ENCODE assay signal across 8 cellular contexts in the genomic region with DNA sequence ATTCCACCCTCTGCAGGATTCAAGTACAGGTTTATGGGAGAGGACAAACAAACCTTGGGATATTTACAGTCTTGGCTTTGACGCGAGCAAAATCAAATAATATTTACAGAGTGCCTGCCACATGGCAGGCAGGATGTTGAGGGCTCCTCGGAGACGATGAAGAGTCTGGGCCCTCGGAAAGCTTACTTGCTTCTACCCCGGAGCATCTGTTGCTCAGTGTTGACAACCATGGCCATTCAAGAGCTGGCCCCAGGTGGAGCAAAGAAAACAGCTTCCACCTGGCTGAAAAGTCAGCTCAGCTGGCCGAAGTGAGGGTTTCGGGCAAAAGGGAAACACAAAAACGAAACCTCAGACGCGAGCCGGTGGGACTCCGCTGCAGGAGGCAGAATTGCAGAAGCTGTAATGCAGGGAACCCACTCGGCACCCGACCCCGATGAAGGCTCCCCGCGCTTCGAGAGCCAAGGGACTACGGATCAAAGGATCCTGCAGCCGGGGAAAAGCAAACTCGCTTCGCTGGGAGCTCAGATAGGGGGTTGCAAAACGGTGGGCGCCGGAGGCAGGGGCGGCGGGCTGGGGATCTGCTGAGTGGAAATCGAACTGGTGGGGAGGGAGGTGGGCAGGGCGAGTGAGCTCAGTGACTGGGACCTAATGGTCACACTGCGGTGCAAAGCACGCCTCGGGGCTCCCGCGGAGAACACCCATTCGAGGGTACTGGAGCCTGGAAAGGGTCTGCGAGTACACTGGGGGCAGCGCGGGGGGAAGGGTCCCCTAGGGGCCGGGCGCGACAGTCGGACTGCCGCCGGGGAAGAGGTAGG. TPM values are rescaled to one million over a fixed set of nuclear protein-coding genes. Genes with fewer than 3 reads are reported as not detected.
DNase-seq lines count a peak whose midpoint lies in the region; ATAC-seq and TF ChIP-seq lines count a peak whose summit lies in the region.

No MANE protein-coding gene starts in this region.

- H3K27me3 Mint-ChIP-seq in activated CD4-positive, alpha-beta T cell treated with anti-CD3 and anti-CD28 coated beads, Interleukin-2, amount 10 ng/mL, durations not matched to agents 24 days and 14 days: no peaks in the 10 kb centered on the region

- H2AFZ ChIP-seq in Loucy (ENCODE audit: low read length): peak overlapping the region; percentile 85

- peak; percentile 30 for ATAC-seq in GM21717 (IDR thresholded peaks at IDR 0.05; ENCODE audit: unreplicated experiment)

- peaks cover 15% of the 10 kb centered on the region for H3K9me3 Mint-ChIP-seq in activated CD4-positive, alpha-beta T cell treated with anti-CD3 and anti-CD28 coated beads, Interleukin-2, amount 10 ng/mL, durations not matched to agents 24 days and 14 days

- H3K4me1 ChIP-seq in Loucy (ENCODE audit: insufficient read depth, low read length, poor library complexity, severe bottlenecking): peaks cover 34% of the 10 kb centered on the region
- H3K4me1 ChIP-seq in duodenal mucosa (ENCODE audit: control insufficient read depth in 1 of 2, insufficient read depth in 2 of 2, low read length in 2 of 2): peaks cover 31% of the 10 kb centered on the region in 2 donors

- no peaks in the 10 kb centered on the region; the same call in 1 of the 2 replicates for H3K9me3 ChIP-seq in Loucy (ENCODE audit: insufficient read depth, low read depth, low read length)
- no peaks in the 10 kb centered on the region for H3K9me3 ChIP-seq in duodenal mucosa (ENCODE audit: control insufficient read depth in 1 of 2, low read length in 2 of 2)

- no peaks in the 10 kb centered on the region for H3K27me3 ChIP-seq in Loucy (ENCODE audit: insufficient read depth, low read length, poor library complexity, severe bottlenecking)
- H3K27me3 ChIP-seq in duodenal mucosa (ENCODE audit: control insufficient read depth in 1 of 2, insufficient read depth in 2 of 2, low read length in 2 of 2): no peaks in the 10 kb centered on the region

- DNase-seq in ELF-1 (ENCODE audit: low read depth, low spot score) (peak; percentile 36), medulla oblongata (ENCODE audit: extremely low spot score) (peak; percentile 51), NCI-H1694 treated with DMSO at 0.1 percent for 48 hours (lab: John Stamatoyannopoulos, UW) (no peak)
- peak; percentile 86 for DNase-seq in activated CD4-positive, alpha-beta T cell treated with anti-CD3 and anti-CD28 coated beads, Interleukin-2, amount 10 ng/mL, durations not matched to agents 24 days and 14 days
- DNase-seq in stimulated activated CD8-positive, alpha-beta memory T cell treated with anti-CD3 and anti-CD28 coated beads, Interleukin-15, amount 100 ng/mL, for 48 hours (ENCODE audit: low read depth in 2 of 2): peak; percentile 15 to 18

- H3K27ac Mint-ChIP-seq in activated CD4-positive, alpha-beta T cell treated with anti-CD3 and anti-CD28 coated beads, Interleukin-2, amount 10 ng/mL, durations not matched to agents 24 days and 14 days: peak overlapping the region; percentile 96

- H3K36me3 ChIP-seq in Loucy (ENCODE audit: insufficient read depth, low read length) (no peaks in the 10 kb centered on the region), duodenal mucosa (ENCODE audit: control insufficient read depth in 1 of 2, insufficient read depth in 2 of 2, low read length in 2 of 2) (no peaks in the 10 kb centered on the region)

- peak overlapping the region; percentile 97 for H3K4me3 Mint-ChIP-seq in activated CD4-positive, alpha-beta T cell treated with anti-CD3 and anti-CD28 coated beads, Interleukin-2, amount 10 ng/mL, durations not matched to agents 24 days and 14 days

- no peaks in the 10 kb centered on the region for H4K20me1 ChIP-seq in Loucy (ENCODE audit: insufficient read depth, low read length, poor library complexity, severe bottlenecking)

- peak overlapping the region; percentile 89 for H3K4me3 ChIP-seq in Loucy (ENCODE audit: low read length, poor library complexity, severe bottlenecking)
- H3K4me3 ChIP-seq in duodenal mucosa (ENCODE audit: low read depth in 1 of 2, low read length in 2 of 2): peak overlapping the region; percentile 83 to 94

- H3K4me2 ChIP-seq in Loucy (ENCODE audit: low read depth, low read length, poor library complexity, severe bottlenecking): peak overlapping the region; percentile 91

- H3K27ac ChIP-seq in duodenal mucosa (ENCODE audit: low read depth, low read length): peak overlapping the region; percentile 59

- intact Hi-C loops in activated CD4-positive, alpha-beta T cell treated with anti-CD3 and anti-CD28 coated beads, Interleukin-2, amount 10 ng/mL, durations not matched to agents 24 days and 14 days (cut with micrococcal nuclease): loop anchor here (2.0 to 10.0 kb wide), 2 partner anchors 87 to 261 kb away; a partner anchor contains a TSS

- H3K79me2 ChIP-seq in Loucy (ENCODE audit: insufficient read depth, low read length): peaks cover 50% of the 10 kb centered on the region

- H3K36me3 Mint-ChIP-seq in activated CD4-positive, alpha-beta T cell treated with anti-CD3 and anti-CD28 coated beads, Interleukin-2, amount 10 ng/mL, durations not matched to agents 24 days and 14 days (ENCODE audit: low read depth): peaks cover 25% of the 10 kb centered on the region

- H3F3A ChIP-seq in Loucy (ENCODE audit: low read depth): no peaks in the 10 kb centered on the region

- TF ChIP-seq CTCF in Loucy (conservative IDR thresholded peaks at IDR 0.05; ENCODE audit: low read length): no peak

- H3K9me2 ChIP-seq in Loucy (replicated peaks; ENCODE audit: low read depth, low read length): no peaks in the 10 kb centered on the region

- H3K4me1 Mint-ChIP-seq in activated CD4-positive, alpha-beta T cell treated with anti-CD3 and anti-CD28 coated beads, Interleukin-2, amount 10 ng/mL, durations not matched to agents 24 days and 14 days: peaks cover 45% of the 10 kb centered on the region

- peak overlapping the region; percentile 74 for H3K9ac ChIP-seq in Loucy (ENCODE audit: low read depth, low read length, poor library complexity, severe bottlenecking)
- H3K9ac ChIP-seq in duodenal mucosa (ENCODE audit: low read depth in 1 of 2, low read length in 2 of 2): peak overlapping the region; percentile 74 to 75

RNA-seq across cellular contexts. Expression of a gene that starts 0.8 kb away (rescaled TPM):
- total RNA-seq in activated CD4-positive, alpha-beta T cell treated with anti-CD3 and anti-CD28 coated beads, Interleukin-2, amount 10 ng/mL, durations not matched to agents 24 days and 14 days: 21.8 and 24.3 TPM in 2 replicates
